Comparison of ENCODE assay signal across 19 cellular contexts in the genomic region with DNA sequence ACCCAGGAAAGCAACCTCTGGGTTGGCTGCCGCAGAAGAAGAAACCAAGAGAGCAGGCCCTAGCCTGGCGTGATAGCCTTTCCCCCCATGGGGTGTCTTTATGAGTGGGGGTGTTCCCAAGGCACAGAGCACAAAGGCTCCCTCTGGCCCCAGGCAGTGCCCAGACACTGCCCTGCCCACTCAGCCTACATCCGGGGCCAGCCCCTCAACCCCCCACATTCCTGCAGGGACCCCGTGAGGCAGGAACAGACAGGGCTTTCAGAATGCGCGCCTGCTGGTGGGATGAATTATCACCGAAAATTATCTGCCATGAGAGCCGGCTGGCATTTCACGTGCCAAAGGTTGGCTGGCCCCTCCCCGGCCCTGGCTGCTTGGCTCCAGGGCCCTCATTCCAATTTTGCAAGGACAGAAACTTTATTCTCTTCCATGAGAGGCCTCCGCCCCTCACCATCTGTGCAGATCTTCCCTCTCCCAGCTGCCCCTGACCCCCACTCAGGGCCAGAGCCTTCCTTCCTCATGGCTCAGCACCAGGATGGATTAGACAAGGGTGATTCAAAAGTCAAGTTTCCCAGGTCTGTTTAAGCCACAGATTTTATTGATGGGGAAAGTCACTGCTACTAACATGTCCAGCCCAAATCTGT. TPM values are rescaled to one million over a fixed set of nuclear protein-coding genes. Genes with fewer than 3 reads are reported as not detected.
A peak's percentile ranks its signal among the peaks of the same experiment; 100 is the strongest.
DNase-seq lines count a peak whose midpoint lies in the region; ATAC-seq, FAIRE-seq and TF ChIP-seq lines count a peak whose summit lies in the region.
"Had no signal": no experiment of that assay in that cellular context is flagged by ENCODE, and none has a peak within 500 bp of the region (broad histone marks: within the 10 kb centered on the region; RNA-seq: fewer than 3 reads in every experiment).

No MANE protein-coding gene starts in this region.

- H3K4me3 ChIP-seq in esophagus squamous epithelium: no peak overlapping the region
- H3K4me3 ChIP-seq in SK-N-SH (ENCODE audit: low read depth in 2 of 2, low read length in 1 of 2): no peak overlapping the region
- H3K4me3 ChIP-seq: testis had no signal

- H3K4me1 ChIP-seq in esophagus squamous epithelium: peaks cover 22 to 51% (median 28%) of the 10 kb centered on the region in 3 donors
- peaks cover 0 to 8% of the 10 kb centered on the region in 2 experiments; a peak in 1 of 4 replicates for H3K4me1 ChIP-seq in SK-N-SH (ENCODE audit: control insufficient read depth in 1 of 2, insufficient read depth in 2 of 2, low read depth in 1 of 2, low read length in 1 of 2)
- H3K4me1 ChIP-seq: testis had no signal

- no peak for FAIRE-seq in GM12891 (lab: Jason Lieb, UNC)
- FAIRE-seq: GM18507 had no signal

- H3K27ac ChIP-seq in esophagus squamous epithelium (peak overlapping the region; percentile 17 to 94 (median 71)), SK-N-SH (ENCODE audit: low read depth in 2 of 2, low read length in 1 of 2) (no peak overlapping the region)
- H3K27ac ChIP-seq: testis had no signal

- no peak overlapping the region for H3K9ac ChIP-seq in SK-N-SH

- no peak overlapping the region for H3K27ac Mint-ChIP-seq in activated CD4-positive, alpha-beta T cell treated with anti-CD3 and anti-CD28 coated beads for 36 hours
- H3K27ac Mint-ChIP-seq: nephron progenitor cell had no signal

- peaks cover 8% of the 10 kb centered on the region for H3K4me1 Mint-ChIP-seq in activated CD4-positive, alpha-beta T cell treated with anti-CD3 and anti-CD28 coated beads for 36 hours

- 52 to 82% methylated on average over 3 to 4 of the region's 11 CpGs for WGBS in esophagus squamous epithelium, 2 donors
- 93% methylated on average over 9 of the region's 11 CpGs for WGBS in SK-N-SH (ENCODE audit: low lambda C conversion rate)

- no peaks in the 10 kb centered on the region for H3K79me2 ChIP-seq in SK-N-SH (ENCODE audit: insufficient read depth)

- peaks cover 4% of the 10 kb centered on the region for H3F3A ChIP-seq in SK-N-SH (replicated peaks; ENCODE audit: insufficient read depth)

- H3K36me3 Mint-ChIP-seq in activated CD4-positive, alpha-beta T cell treated with anti-CD3 and anti-CD28 coated beads for 36 hours (ENCODE audit: low read depth): no peaks in the 10 kb centered on the region

- CTCF ChIA-PET in SK-N-SH (lab: Yijun Ruan, JAX): interaction anchor here (0.8 to 5.0 kb wide), 4 partner anchors 19 to 49 kb away, joined by 3 to 21 read pairs (median 6); partner anchors contain the start of gene NR6A1
- CTCF ChIA-PET in activated CD4-positive, alpha-beta T cell treated with anti-CD3 and anti-CD28 coated beads for 36 hours (lab: Charles Lee): no interaction called here

- no peaks in the 10 kb centered on the region for H3K36me3 ChIP-seq in esophagus squamous epithelium
- H3K36me3 ChIP-seq in SK-N-SH (replicated peaks in 1 of 2; ENCODE audit: control insufficient read depth in 1 of 2, insufficient read depth in 2 of 2, low read length in 1 of 2): no peaks in the 10 kb centered on the region

- no peaks in the 10 kb centered on the region for H4K20me1 ChIP-seq in SK-N-SH (ENCODE audit: insufficient read depth)

- H3K9me2 ChIP-seq in SK-N-SH: no peaks in the 10 kb centered on the region

- ATAC-seq in sciatic nerve: peak; percentile 76
- no peak for ATAC-seq in activated CD4-positive, alpha-beta T cell treated with anti-CD3 and anti-CD28 coated beads for 36 hours

- no peak overlapping the region for H3K4me2 ChIP-seq in SK-N-SH

- TF ChIP-seq POLR2A in esophagus squamous epithelium (IDR thresholded peaks at IDR 0.05) (no peak), GM12891 (IDR thresholded peaks at IDR 0.05; ENCODE audit: low read depth, low read length) (no peak)

- DNase-seq in NCI-H69 (lab: John Stamatoyannopoulos, UW) (peak; percentile 82), esophagus squamous epithelium (lab: John Stamatoyannopoulos, UW) (no peak), sciatic nerve (ENCODE audit: low spot score) (peak; percentile 66), GM12891 (ENCODE audit: insufficient read length, low spot score) (no peak), SK-N-SH (no peak)
- no peak for DNase-seq in activated CD4-positive, alpha-beta T cell treated with anti-CD3 and anti-CD28 coated beads for 36 hours
- DNase-seq: activated naive CD4-positive, alpha-beta T cell treated with Interleukin-2 at 50 U/mL for 16 hours; anterior cingulate cortex; GOT3; hippocampal formation; islet precursor cell; mammary epithelial cell; NCI-H146; nephron progenitor cell; RPMI8226; testis had no signal

- H3K27me3 Mint-ChIP-seq in activated CD4-positive, alpha-beta T cell treated with anti-CD3 and anti-CD28 coated beads for 36 hours: peaks cover 4% of the 10 kb centered on the region

- TF ChIP-seq CTCF in esophagus squamous epithelium (IDR thresholded peaks at IDR 0.05) (peak in 2 of 6 experiments; percentile 4 to 44), SK-N-SH (IDR thresholded peaks at IDR 0.05) (no peak)

- H2AFZ ChIP-seq in SK-N-SH (ENCODE audit: low read depth): no peak overlapping the region

- TF ChIP-seq RAD21 in SK-N-SH (IDR thresholded peaks at IDR 0.05; ENCODE audit: low read length): no peak

- H3K9me3 ChIP-seq in esophagus squamous epithelium (no peaks in the 10 kb centered on the region), SK-N-SH (no peaks in the 10 kb centered on the region)
- H3K9me3 ChIP-seq: testis had no signal

- H3K4me3 Mint-ChIP-seq in activated CD4-positive, alpha-beta T cell treated with anti-CD3 and anti-CD28 coated beads for 36 hours: no peak overlapping the region
- H3K4me3 Mint-ChIP-seq: nephron progenitor cell had no signal

- POLR2A ChIA-PET in SK-N-SH (lab: Yijun Ruan, JAX): no interaction called here
- POLR2A ChIA-PET in activated CD4-positive, alpha-beta T cell treated with anti-CD3 and anti-CD28 coated beads for 36 hours (lab: Charles Lee): no interaction called here

- intact Hi-C loops in esophagus squamous epithelium (cut with DNase I) (no loop called here), sciatic nerve (cut with DNase I) (no loop called here)
- intact Hi-C loops in activated CD4-positive, alpha-beta T cell treated with anti-CD3 and anti-CD28 coated beads for 36 hours (cut with DNase I, micrococcal nuclease): no loop called here

- H3K9me3 Mint-ChIP-seq in activated CD4-positive, alpha-beta T cell treated with anti-CD3 and anti-CD28 coated beads for 36 hours (ENCODE audit: low read depth): no peaks in the 10 kb centered on the region
- H3K9me3 Mint-ChIP-seq: nephron progenitor cell had no signal

- no peak for TF ChIP-seq EP300 in SK-N-SH (IDR thresholded peaks at IDR 0.05; ENCODE audit: borderline replicate concordance in 1 of 2, low read depth in 1 of 2, low read length in 1 of 2)

- H3K27me3 ChIP-seq in esophagus squamous epithelium (no peaks in the 10 kb centered on the region), SK-N-SH (ENCODE audit: insufficient read depth) (no peaks in the 10 kb centered on the region)
- H3K27me3 ChIP-seq: testis had no signal

TF ChIP-seq in GM12891, 5 proteins besides CTCF, POLR2A, EP300 and RAD21 (continues in another document):
- TF ChIP-seq PAX5 (IDR thresholded peaks at IDR 0.05; ENCODE audit: insufficient read depth, low read length, severe bottlenecking): no peak
- TF ChIP-seq POU2F2 (IDR thresholded peaks at IDR 0.05; ENCODE audit: low read depth, low read length): no peak
- no peak for TF ChIP-seq TAF1 (IDR thresholded peaks at IDR 0.05; ENCODE audit: low read depth, low read length)
- no peak for TF ChIP-seq SPI1 (IDR thresholded peaks at IDR 0.05; ENCODE audit: low read depth, low read length)

TF ChIP-seq in SK-N-SH, 30 proteins besides CTCF, POLR2A, EP300 and RAD21 (continues in another document):
- TF ChIP-seq NRF1 (IDR thresholded peaks at IDR 0.05; ENCODE audit: low read depth, low read length) (no peak), MAX (IDR thresholded peaks at IDR 0.05; ENCODE audit: low read depth) (no peak)

RNA-seq across cellular contexts. Expression of gene WDR38, which starts 32.5 kb away (rescaled TPM):
- total RNA-seq in esophagus squamous epithelium (not detected), sciatic nerve (not detected)
- not detected for polyA plus RNA-seq in GM12891 (2012; ENCODE audit: low read depth, missing spikeins)
- not detected in 2 replicates for polyA plus RNA-seq in SK-N-SH (2012; rRNA removed)
- not detected in 2 replicates for polyA plus RNA-seq in SK-N-SH (2012; cell fraction: cytosol; rRNA removed)
- not detected in 2 replicates for polyA plus RNA-seq in SK-N-SH (2012; cell fraction: nucleus; rRNA removed)
- total RNA-seq in activated CD4-positive, alpha-beta T cell treated with anti-CD3 and anti-CD28 coated beads for 36 hours: not detected
- total RNA-seq: chondrocyte, mammary epithelial cell, pulmonary artery endothelial cell had no signal
- polyA plus RNA-seq: mammary epithelial cell had no signal

RNA-seq across cellular contexts. Expression of gene RPL35, which starts 41.0 kb away (rescaled TPM):
- total RNA-seq in esophagus squamous epithelium: 1,000 to 10,000 TPM; 2,345 to 3,186 (median 2,827) TPM
- total RNA-seq in sciatic nerve: 855 TPM
- polyA plus RNA-seq in GM12891 (2012; ENCODE audit: low read depth, missing spikeins): 5,793 TPM
- polyA plus RNA-seq in SK-N-SH (2012; rRNA removed): 5,012 and 5,348 TPM in 2 replicates
- 4,799 and 5,551 TPM in 2 replicates for polyA plus RNA-seq in SK-N-SH (2012; cell fraction: cytosol; rRNA removed)
- 922 and 958 TPM in 2 replicates for polyA plus RNA-seq in SK-N-SH (2012; cell fraction: nucleus; rRNA removed)
- 1,000 to 10,000 TPM; 2,227 to 2,561 TPM for total RNA-seq in activated CD4-positive, alpha-beta T cell treated with anti-CD3 and anti-CD28 coated beads for 36 hours

RNA-seq across cellular contexts. Expression of gene ARPC5L, which starts 41.2 kb away (rescaled TPM):
- total RNA-seq in esophagus squamous epithelium (10 to 100 TPM; 39.1 to 59.6 (median 45.3) TPM), sciatic nerve (21.7 TPM)
- polyA plus RNA-seq in GM12891 (2012; ENCODE audit: low read depth, missing spikeins): 82.0 TPM
- polyA plus RNA-seq in SK-N-SH (2012; rRNA removed): 69.6 and 73.1 TPM in 2 replicates
- polyA plus RNA-seq in SK-N-SH (2012; cell fraction: cytosol; rRNA removed): 80.8 and 100 TPM in 2 replicates
- 72.6 and 77.5 TPM in 2 replicates for polyA plus RNA-seq in SK-N-SH (2012; cell fraction: nucleus; rRNA removed)
- total RNA-seq in activated CD4-positive, alpha-beta T cell treated with anti-CD3 and anti-CD28 coated beads for 36 hours: 10 to 100 TPM; 51.9 to 95.9 TPM

RNA-seq across cellular contexts. Expression of gene OLFML2A, which starts 43.8 kb away (rescaled TPM):
- total RNA-seq in esophagus squamous epithelium: 10 to 100 TPM in 3 of 4 donors, 1 to 10 TPM in 1; 9.0 to 21.7 (median 13.6) TPM
- total RNA-seq in sciatic nerve: 110 TPM
- 0.27 TPM for polyA plus RNA-seq in GM12891 (2012; ENCODE audit: low read depth, missing spikeins)
- 4.8 and 7.7 TPM in 2 replicates for polyA plus RNA-seq in SK-N-SH (2012; rRNA removed)
- polyA plus RNA-seq in SK-N-SH (2012; cell fraction: cytosol; rRNA removed): 4.7 and 6.5 TPM in 2 replicates
- polyA plus RNA-seq in SK-N-SH (2012; cell fraction: nucleus; rRNA removed): 4.8 and 5.3 TPM in 2 replicates
- total RNA-seq in activated CD4-positive, alpha-beta T cell treated with anti-CD3 and anti-CD28 coated beads for 36 hours: under 1 TPM in 1 of 2 experiments, not detected in 1; 0.05 TPM

RNA-seq across cellular contexts. Expression of gene NR6A1, which starts 49.6 kb away (rescaled TPM):
- total RNA-seq in esophagus squamous epithelium (1 to 10 TPM; 1.9 to 4.0 (median 2.7) TPM), sciatic nerve (3.3 TPM)
- 2.0 TPM for polyA plus RNA-seq in GM12891 (2012; ENCODE audit: low read depth, missing spikeins)
- polyA plus RNA-seq in SK-N-SH (2012; rRNA removed): 1.2 and 1.4 TPM in 2 replicates
- polyA plus RNA-seq in SK-N-SH (2012; cell fraction: cytosol; rRNA removed): 0.63 and 1.1 TPM in 2 replicates
- polyA plus RNA-seq in SK-N-SH (2012; cell fraction: nucleus; rRNA removed): 5.8 and 7.7 TPM in 2 replicates
- 1 to 10 TPM in 1 of 2 experiments, under 1 TPM in 1; 0.82 to 1.1 TPM for total RNA-seq in activated CD4-positive, alpha-beta T cell treated with anti-CD3 and anti-CD28 coated beads for 36 hours

Comparison
In these comparisons a context has a peak if more than half of its experiments do, and no peak if none do; other contexts are left out.
1. DNase-seq: peak in NCI-H69 (single experiment) and sciatic nerve (single experiment); none in esophagus squamous epithelium (single experiment), GM12891 (single experiment), SK-N-SH (single experiment) and activated CD4-positive, alpha-beta T cell treated with anti-CD3 and anti-CD28 coated beads for 36 hours (single experiment).
2. H3K27ac ChIP-seq: peak in esophagus squamous epithelium (4 of 4); none in SK-N-SH (0 of 2).